ENCODE assay signal across 1 cellular context in the genomic region with DNA sequence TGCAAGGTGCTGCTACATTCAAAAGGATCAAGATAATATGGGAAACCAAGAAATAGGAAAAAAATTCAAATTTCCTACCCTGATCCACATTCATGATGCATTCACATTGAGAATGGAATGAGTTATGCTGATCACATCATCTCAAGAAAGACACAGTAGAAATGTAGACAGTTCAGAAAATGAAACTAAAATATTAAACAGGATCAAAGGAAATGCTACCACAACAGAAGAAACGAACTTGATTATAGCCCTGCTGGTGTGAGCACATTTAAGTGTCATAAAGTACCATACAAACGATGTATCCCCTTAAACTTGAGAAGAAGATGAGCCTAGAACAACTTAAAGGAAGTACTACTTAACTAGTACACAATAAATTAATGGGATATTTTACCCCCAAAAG.
TF ChIP-seq lines count a peak whose summit lies in the region.

No MANE protein-coding gene starts in this region.

TF ChIP-seq in SK-N-SH, 30 proteins besides CTCF, POLR2A, EP300 and RAD21:
- TF ChIP-seq SIN3A (IDR thresholded peaks at IDR 0.05; ENCODE audit: borderline replicate concordance, low read depth, low read length) = no peak
- no peak for TF ChIP-seq SMC3 (IDR thresholded peaks at IDR 0.05; ENCODE audit: low read depth, low read length)
- no peak for TF ChIP-seq MEF2A (IDR thresholded peaks at IDR 0.05; ENCODE audit: borderline replicate concordance, low read depth)
- no peak for TF ChIP-seq FOXM1 (IDR thresholded peaks at IDR 0.05; ENCODE audit: low read depth)
- no peak for TF ChIP-seq NFIC (IDR thresholded peaks at IDR 0.05; ENCODE audit: borderline replicate concordance)
- TF ChIP-seq RXRA (IDR thresholded peaks at IDR 0.05; ENCODE audit: borderline replicate concordance, low read depth) = no peak
- TF ChIP-seq, protein P1, sequence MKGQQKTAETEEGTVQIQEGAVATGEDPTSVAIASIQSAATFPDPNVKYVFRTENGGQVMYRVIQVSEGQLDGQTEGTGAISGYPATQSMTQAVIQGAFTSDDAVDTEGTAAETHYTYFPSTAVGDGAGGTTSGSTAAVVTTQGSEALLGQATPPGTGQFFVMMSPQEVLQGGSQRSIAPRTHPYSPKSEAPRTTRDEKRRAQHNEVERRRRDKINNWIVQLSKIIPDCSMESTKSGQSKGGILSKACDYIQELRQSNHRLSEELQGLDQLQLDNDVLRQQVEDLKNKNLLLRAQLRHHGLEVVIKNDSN (IDR thresholded peaks at IDR 0.05; ENCODE audit: borderline replicate concordance, low read depth) = no peak
- no peak for TF ChIP-seq GATA2 (CRISPR knock-in tag; IDR thresholded peaks at IDR 0.05)
- TF ChIP-seq, protein P2, sequence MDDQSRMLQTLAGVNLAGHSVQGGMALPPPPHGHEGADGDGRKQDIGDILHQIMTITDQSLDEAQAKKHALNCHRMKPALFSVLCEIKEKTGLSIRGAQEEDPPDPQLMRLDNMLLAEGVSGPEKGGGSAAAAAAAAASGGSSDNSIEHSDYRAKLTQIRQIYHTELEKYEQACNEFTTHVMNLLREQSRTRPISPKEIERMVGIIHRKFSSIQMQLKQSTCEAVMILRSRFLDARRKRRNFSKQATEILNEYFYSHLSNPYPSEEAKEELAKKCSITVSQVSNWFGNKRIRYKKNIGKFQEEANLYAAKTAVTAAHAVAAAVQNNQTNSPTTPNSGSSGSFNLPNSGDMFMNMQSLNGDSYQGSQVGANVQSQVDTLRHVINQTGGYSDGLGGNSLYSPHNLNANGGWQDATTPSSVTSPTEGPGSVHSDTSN (IDR thresholded peaks at IDR 0.05) = no peak
TF ChIP-seq in SK-N-SH: peak in this region for 0.
